16 cellular contexts compared by ENCODE assay signal in genomic region chr1:59917785-59918180, GRCh38. TPM values are rescaled to one million over a fixed set of nuclear protein-coding genes. Genes with fewer than 3 reads are reported as not detected.
"Had no signal": no experiment of that assay in that cellular context is flagged by ENCODE, and none has a peak within 500 bp of the region (broad histone marks: within the 10 kb centered on the region; RNA-seq: fewer than 3 reads in every experiment).

No MANE protein-coding gene starts in this region.

- H3K27ac Mint-ChIP-seq: nephron had no signal

- H3K27me3 ChIP-seq: esophagus squamous epithelium, neutrophil, testis, transverse colon had no signal

- DNase-seq: central memory CD4-positive, alpha-beta T cell; cortex of kidney; effector memory CD4-positive, alpha-beta T cell; esophagus squamous epithelium; foreskin fibroblast; mesendoderm; naive B cell; small intestine; stimulated activated CD4-positive, alpha-beta T cell treated with anti-CD3 and anti-CD28 coated beads, Interleukin-12 subunit alpha, Interleukin-12 subunit beta, amount 100 ng/mL, for 4 hours; stimulated activated naive CD4-positive, alpha-beta T cell; testis; transverse colon had no signal

- H3K9me3 ChIP-seq: esophagus squamous epithelium, neutrophil, testis, transverse colon had no signal

- H3K4me1 Mint-ChIP-seq: naive B cell had no signal

- H3K4me3 ChIP-seq: esophagus squamous epithelium, testis, transverse colon had no signal

- H3K4me1 ChIP-seq: testis had no signal

- H3K36me3 ChIP-seq: esophagus squamous epithelium, neutrophil, transverse colon had no signal

- H3K4me3 Mint-ChIP-seq: naive B cell, nephron had no signal

- H3K27ac ChIP-seq: epithelial cell of prostate, esophagus squamous epithelium, neutrophil, testis, transverse colon had no signal

- H3K9me3 Mint-ChIP-seq: naive B cell had no signal

RNA-seq across cellular contexts. Expression of gene CYP2J2, which starts 8.8 kb away (rescaled TPM):
- total RNA-seq: osteoblast had no signal
